Comparison of ENCODE assay signal across 22 cellular contexts in the genomic region with DNA sequence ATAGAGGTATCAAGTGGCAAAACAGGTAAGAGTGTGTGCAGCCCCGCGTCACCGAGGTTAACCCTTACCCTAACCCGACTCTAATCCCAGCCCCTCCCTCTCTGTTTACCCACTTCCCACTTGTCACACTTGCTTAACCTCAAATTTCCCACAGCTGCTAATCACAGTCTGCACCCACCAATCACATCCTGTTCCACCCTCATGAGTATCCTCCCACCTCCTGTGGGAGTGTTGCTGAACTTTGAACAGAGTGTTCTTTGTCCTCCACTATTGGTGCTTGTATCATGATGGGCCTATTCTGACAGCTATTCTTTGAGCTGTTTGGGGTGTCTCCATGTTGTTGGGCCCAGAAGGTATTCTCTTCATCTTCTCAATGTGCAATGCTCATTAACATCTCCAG.
"Had no signal": no experiment of that assay in that cellular context is flagged by ENCODE, and none has a peak within 500 bp of the region (broad histone marks: within the 10 kb centered on the region; RNA-seq: fewer than 3 reads in every experiment).

No MANE protein-coding gene starts in this region.

- H3K9me3 ChIP-seq: adrenal gland, breast epithelium, heart left ventricle, psoas muscle, suprapubic skin had no signal

- DNase-seq: activated CD4-positive, alpha-beta T cell treated with anti-CD3 and anti-CD28 coated beads for 36 hours; activated CD4-positive, alpha-beta T cell treated with anti-CD3 and anti-CD28 coated beads, Interleukin-2, amount 50 U/mL, for 48 hours; activated gamma-delta T cell treated with Interleukin-2 at 50 U/mL for 16 hours; adrenal gland; cerebellar nuclear complex; cortex of kidney; heart left ventricle; left lung; naive thymus-derived CD4-positive, alpha-beta T cell; psoas muscle; right cardiac atrium; stimulated activated CD4-positive, alpha-beta T cell treated with anti-CD3 and anti-CD28 coated beads, Interleukin-15, amount 100 ng/mL, for 24 hours; stimulated activated CD4-positive, alpha-beta T cell treated with anti-CD3 and anti-CD28 coated beads, Interleukin-2, amount 100 ng/mL, for 48 hours; stimulated activated naive CD8-positive, alpha-beta T cell treated with anti-CD3 and anti-CD28 coated beads, Interleukin-15, amount 100 ng/mL, for 72 hours had no signal

- H3K27ac ChIP-seq: adrenal gland, breast epithelium, heart left ventricle, left lung, psoas muscle, skin epidermis, suprapubic skin had no signal

- H3K27me3 ChIP-seq: adrenal gland, breast epithelium, heart left ventricle, left lung, suprapubic skin had no signal

- ATAC-seq: activated CD4-positive, alpha-beta T cell treated with anti-CD3 and anti-CD28 coated beads for 36 hours; activated naive CD4-positive, alpha-beta T cell treated with anti-CD3 and anti-CD28 coated beads, Interleukin-2, amount 50 U/mL, for 72 hours; heart left ventricle; left lung; naive thymus-derived CD4-positive, alpha-beta T cell; psoas muscle; right cardiac atrium; stimulated activated naive CD8-positive, alpha-beta T cell treated with anti-CD3 and anti-CD28 coated beads, Interleukin-15, amount 100 ng/mL, for 72 hours; WTC11 had no signal

- H3K4me3 ChIP-seq: adrenal gland, breast epithelium, heart left ventricle, left lung, psoas muscle, skin epidermis, suprapubic skin had no signal

- FAIRE-seq: astrocyte, endometrium, frontal cortex had no signal

- H3K36me3 ChIP-seq: adrenal gland, breast epithelium, heart left ventricle, left lung, suprapubic skin had no signal

- H3K4me1 ChIP-seq: adrenal gland, breast epithelium, left lung, psoas muscle, suprapubic skin had no signal
